ENCODE assay signal across 1 cellular context in genomic region chr2:177531706-177532105, GRCh38.
TF ChIP-seq lines count a peak whose summit lies in the region.

No MANE protein-coding gene starts in this region.

TF ChIP-seq in WTC11, 78 proteins besides CTCF, POLR2A, EP300 and RAD21 (continued from another document):
- TF ChIP-seq ZBTB43 (CRISPR knock-in tag; IDR thresholded peaks at IDR 0.05), result no peak
TF ChIP-seq in WTC11: peak in this region for 0.
